In the genomic region with DNA sequence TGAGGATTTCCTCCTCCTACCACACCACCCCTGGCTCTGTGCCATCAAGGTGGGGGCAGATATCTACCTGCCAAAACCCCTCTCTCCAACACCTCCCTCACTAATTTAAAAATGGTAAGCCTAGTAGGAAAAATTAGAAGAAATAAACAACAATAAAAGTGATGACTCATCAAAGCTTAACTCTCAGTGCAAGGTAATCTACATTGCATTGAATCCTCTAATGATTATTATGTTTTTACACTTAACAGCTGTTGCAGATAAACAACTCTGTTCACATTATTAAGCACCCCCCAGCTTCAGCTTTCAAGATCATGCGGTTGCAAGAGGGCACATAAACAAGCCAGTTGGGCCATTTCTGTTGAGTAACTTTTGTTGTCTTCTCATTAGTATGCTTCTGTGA, we compare ENCODE assay signal across 15 cellular contexts.
DNase-seq lines count a peak whose midpoint lies in the region; ATAC-seq, FAIRE-seq and TF ChIP-seq lines count a peak whose summit lies in the region.
"Had no signal": no experiment of that assay in that cellular context is flagged by ENCODE, and none has a peak within 500 bp of the region (broad histone marks: within the 10 kb centered on the region; RNA-seq: fewer than 3 reads in every experiment).

No MANE protein-coding gene starts in this region.

- no peaks in the 10 kb centered on the region for H3K4me1 Mint-ChIP-seq in naive thymus-derived CD8-positive, alpha-beta T cell
- H3K4me1 Mint-ChIP-seq: B cell had no signal

- no peak overlapping the region for H3K4me3 ChIP-seq in HepG2 (replicated peaks in 1 of 3; ENCODE audit: insufficient read depth in 1 of 3, low read depth in 2 of 3, low read length in 3 of 3)
- no peak overlapping the region for H3K4me3 ChIP-seq in right lobe of liver
- no peak overlapping the region for H3K4me3 ChIP-seq in K562
- no peak overlapping the region for H3K4me3 ChIP-seq in epithelial cell of proximal tubule (ENCODE audit: low read depth, low read length)
- H3K4me3 ChIP-seq: BLaER1 treated with 17β-estradiol and CSF1 and Interleukin-3, amounts not matched to agents 10 nM and 100 nM; HAP-1 had no signal

- TF ChIP-seq RAD21 in HepG2 (CRISPR knock-in tag; IDR thresholded peaks at IDR 0.05), result no peak
- TF ChIP-seq RAD21 in K562 (CRISPR knock-in tag; conservative IDR thresholded peaks at IDR 0.05 in 1 of 2, IDR thresholded peaks at IDR 0.05 in 1 of 2), result no peak

- H3K9me3 ChIP-seq in HepG2 (ENCODE audit: low read length), result no peaks in the 10 kb centered on the region
- no peaks in the 10 kb centered on the region for H3K9me3 ChIP-seq in right lobe of liver
- no peaks in the 10 kb centered on the region for H3K9me3 ChIP-seq in K562 (replicated peaks; ENCODE audit: control insufficient read depth, insufficient read depth, low read depth, low read length)
- H3K9me3 ChIP-seq: BLaER1 treated with 17β-estradiol and CSF1 and Interleukin-3, amounts not matched to agents 10 nM and 100 nM; HAP-1 had no signal

- WGBS in HepG2 (ENCODE audit: low lambda C conversion rate), result 0% methylated on average over 1 of the region's 1 CpG
- 91% methylated on average over 1 of the region's 1 CpG for WGBS in right lobe of liver (ENCODE audit: insufficient coverage, low coverage, low lambda C conversion rate, missing lambda C conversion rate)
- 38% methylated on average over 1 of the region's 1 CpG for WGBS in K562 (ENCODE audit: insufficient coverage, low coverage, missing lambda C conversion rate)

- H3K4me3 Mint-ChIP-seq in naive thymus-derived CD8-positive, alpha-beta T cell, result no peak overlapping the region
- H3K4me3 Mint-ChIP-seq: B cell; CD8-positive, alpha-beta T cell had no signal

- TF ChIP-seq POLR2A in HepG2 (IDR thresholded peaks at IDR 0.05; ENCODE audit: insufficient read depth in 1 of 2, low read depth in 2 of 2, low read length in 2 of 2) (no peak), right lobe of liver (IDR thresholded peaks at IDR 0.05) (no peak), K562 (conservative IDR thresholded peaks at IDR 0.05) (no peak)

- H3K36me3 ChIP-seq in HepG2 (replicated peaks in 1 of 2; ENCODE audit: control insufficient read depth in 1 of 2, insufficient read depth in 2 of 2, low read length in 2 of 2), result no peaks in the 10 kb centered on the region
- no peaks in the 10 kb centered on the region for H3K36me3 ChIP-seq in right lobe of liver
- H3K36me3 ChIP-seq in K562 (ENCODE audit: control insufficient read depth, insufficient read depth, low read length), result no peaks in the 10 kb centered on the region
- H3K36me3 ChIP-seq: BLaER1 treated with 17β-estradiol and CSF1 and Interleukin-3, amounts not matched to agents 10 nM and 100 nM; HAP-1 had no signal

- H3K9me1 ChIP-seq in K562 (ENCODE audit: control insufficient read depth, insufficient read depth, low read length), result no peaks in the 10 kb centered on the region

- DNase-seq in HepG2 (ENCODE audit: low spot score) (no peak), right lobe of liver (no peak), K562 (ENCODE audit: extremely low read depth in 1 of 4, low spot score in 3 of 4) (no peak), epithelial cell of proximal tubule (ENCODE audit: low read depth) (peak; percentile 4), foreskin melanocyte (no peak), NOMO-1 treated with DMSO at 0.1 percent for 48 hours (lab: John Stamatoyannopoulos, UW; ENCODE audit: unreplicated experiment) (no peak)
- no peak for DNase-seq in naive thymus-derived CD8-positive, alpha-beta T cell
- DNase-seq: 8988T; Calu3; CD8-positive, alpha-beta T cell; DMS79 treated with DMSO at 0.1 percent for 48 hours; GF-D8 had no signal

- H2AFZ ChIP-seq in HepG2 (ENCODE audit: low read length) (no peak overlapping the region), K562 (ENCODE audit: low read depth, low read length) (no peak overlapping the region)

- FAIRE-seq in HepG2 (lab: Jason Lieb, UNC), result no peak
- FAIRE-seq in K562 (lab: Jason Lieb, UNC), result no peak

- no peak overlapping the region for H3K27ac Mint-ChIP-seq in naive thymus-derived CD8-positive, alpha-beta T cell
- H3K27ac Mint-ChIP-seq: B cell; CD8-positive, alpha-beta T cell had no signal

- ATAC-seq in HepG2, result no peak
- ATAC-seq in right lobe of liver, result no peak
- ATAC-seq in K562, result no peak
- no peak for ATAC-seq in naive thymus-derived CD8-positive, alpha-beta T cell
- ATAC-seq: CD8-positive, alpha-beta T cell had no signal

- H3K4me1 ChIP-seq in HepG2 (ENCODE audit: insufficient read depth, low read length), result no peaks in the 10 kb centered on the region
- H3K4me1 ChIP-seq in right lobe of liver, result no peaks in the 10 kb centered on the region
- H3K4me1 ChIP-seq in K562 (replicated peaks in 1 of 2; ENCODE audit: control insufficient read depth in 2 of 2, insufficient read depth in 2 of 2, low read length in 2 of 2), result peaks cover 2 to 23% of the 10 kb centered on the region in 2 experiments; a peak in 3 of 5 replicates
- H3K4me1 ChIP-seq: BLaER1 treated with 17β-estradiol and CSF1 and Interleukin-3, amounts not matched to agents 10 nM and 100 nM; HAP-1 had no signal

- TF ChIP-seq EP300 in HepG2 (IDR thresholded peaks at IDR 0.05; ENCODE audit: low read depth in 2 of 2, low read length in 2 of 2) (no peak), HepG2 (CRISPR knock-in tag; IDR thresholded peaks at IDR 0.05; ENCODE audit: borderline replicate concordance) (no peak), K562 (IDR thresholded peaks at IDR 0.05; ENCODE audit: low read length) (no peak)

- TF ChIP-seq CTCF in HepG2 (CRISPR knock-in tag; IDR thresholded peaks at IDR 0.05) (no peak), right lobe of liver (IDR thresholded peaks at IDR 0.05) (no peak), K562 (IDR thresholded peaks at IDR 0.05 in 2 of 3, conservative IDR thresholded peaks at IDR 0.05 in 1 of 3; ENCODE audit: insufficient read depth in 2 of 3, low read depth in 1 of 3, low read length in 3 of 3) (no peak), epithelial cell of proximal tubule (conservative IDR thresholded peaks at IDR 0.05; ENCODE audit: low read depth, low read length) (no peak)

- CTCF ChIA-PET in HepG2 (lab: Yijun Ruan, JAX; ENCODE audit: low intra/inter-chr PET ratio, low total read pairs) (no interaction called here), K562 (lab: Yijun Ruan, JAX; ENCODE audit: low intra/inter-chr PET ratio) (no interaction called here)

- H3K27ac ChIP-seq in HepG2 (ENCODE audit: extremely low read length, insufficient read depth, low read length) (no peak overlapping the region), right lobe of liver (no peak overlapping the region), K562 (ENCODE audit: extremely low read depth, low read depth, low read length) (no peak overlapping the region)
- H3K27ac ChIP-seq: BLaER1 treated with 17β-estradiol and CSF1 and Interleukin-3, amounts not matched to agents 10 nM and 100 nM had no signal

- no peak overlapping the region for H3K9ac ChIP-seq in HepG2 (ENCODE audit: insufficient read depth, low read depth, low read length)
- H3K9ac ChIP-seq in K562 (ENCODE audit: insufficient read depth in 1 of 2, low read depth in 2 of 2, low read length in 2 of 2), result no peak overlapping the region
- H3K9ac ChIP-seq: BLaER1 treated with 17β-estradiol and CSF1 and Interleukin-3, amounts not matched to agents 10 nM and 100 nM had no signal

- in situ Hi-C loops in HepG2 (cut with HindIII; ENCODE audit: extremely low pct_ligation_motif_present, low pct_unique_long_range_greater_than_20kb), result no loop called here
- in situ Hi-C loops in K562 (cut with MboI), result no loop called here

- POLR2A ChIA-PET in HepG2 (lab: Yijun Ruan, JAX), result no interaction called here
- POLR2A ChIA-PET in K562 (lab: Yijun Ruan, JAX), result interaction anchor here (1.0 to 1.2 kb wide), 2 partner anchors 20 to 87 kb away, joined by 3 read pairs; no protein-coding TSS in a partner anchor
- POLR2A ChIA-PET in naive thymus-derived CD8-positive, alpha-beta T cell (lab: Charles Lee), result no interaction called here

- H3K27me3 Mint-ChIP-seq in naive thymus-derived CD8-positive, alpha-beta T cell, result peaks cover 0 to 5% (median 2%) of the 10 kb centered on the region in 5 donors

- H3K4me2 ChIP-seq in HepG2 (ENCODE audit: low read depth, low read length) (no peak overlapping the region), K562 (ENCODE audit: insufficient read depth, low read length) (no peak overlapping the region)
- H3K4me2 ChIP-seq: BLaER1 treated with 17β-estradiol and CSF1 and Interleukin-3, amounts not matched to agents 10 nM and 100 nM had no signal

- no peaks in the 10 kb centered on the region for H3K79me2 ChIP-seq in HepG2 (ENCODE audit: insufficient read depth, low read length)
- H3K79me2 ChIP-seq in K562 (ENCODE audit: control insufficient read depth, insufficient read depth, low read length), result no peaks in the 10 kb centered on the region

- no peaks in the 10 kb centered on the region for H4K20me1 ChIP-seq in HepG2 (ENCODE audit: insufficient read depth, low read length)
- no peaks in the 10 kb centered on the region for H4K20me1 ChIP-seq in K562 (replicated peaks; ENCODE audit: control insufficient read depth, insufficient read depth, low read length)
- H4K20me1 ChIP-seq: BLaER1 treated with 17β-estradiol and CSF1 and Interleukin-3, amounts not matched to agents 10 nM and 100 nM had no signal

- intact Hi-C loops in HepG2 (cut with micrococcal nuclease; ENCODE audit: unreplicated experiment), result loop anchor here (2.0 kb wide), 1 partner anchor 286 kb away; no protein-coding TSS in a partner anchor
- intact Hi-C loops in right lobe of liver (cut with DNase I), result no loop called here
- intact Hi-C loops in K562 (cut with micrococcal nuclease), result no loop called here

- no peaks in the 10 kb centered on the region for H3K27me3 ChIP-seq in HepG2 (ENCODE audit: control insufficient read depth in 1 of 2, insufficient read depth in 2 of 2, low read length in 2 of 2)
- no peaks in the 10 kb centered on the region for H3K27me3 ChIP-seq in right lobe of liver
- H3K27me3 ChIP-seq in K562 (ENCODE audit: control insufficient read depth in 2 of 2, insufficient read depth in 2 of 2, low read length in 2 of 2), result no peaks in the 10 kb centered on the region
- H3K27me3 ChIP-seq: BLaER1 treated with 17β-estradiol and CSF1 and Interleukin-3, amounts not matched to agents 10 nM and 100 nM had no signal

- peaks cover 0 to 16% (median 1%) of the 10 kb centered on the region in 9 donors for H3K9me3 Mint-ChIP-seq in naive thymus-derived CD8-positive, alpha-beta T cell
- H3K9me3 Mint-ChIP-seq: CD8-positive, alpha-beta T cell had no signal

- BruUV-seq in HepG2 (replicated peaks; lab: Mats Ljungman, UMichigan) (no TSS peak), K562 (replicated peaks; lab: Mats Ljungman, UMichigan) (no TSS peak)

- H3K36me3 Mint-ChIP-seq in naive thymus-derived CD8-positive, alpha-beta T cell, result no peaks in the 10 kb centered on the region
- H3K36me3 Mint-ChIP-seq: CD8-positive, alpha-beta T cell had no signal

TF ChIP-seq in HepG2, 621 proteins besides CTCF, POLR2A, EP300 and RAD21 (continues in another document):
- TF ChIP-seq ZMYM3 (CRISPR knock-in tag; IDR thresholded peaks at IDR 0.05) (no peak), ZNF552 (CRISPR knock-in tag; IDR thresholded peaks at IDR 0.05; ENCODE audit: borderline replicate concordance) (no peak)

TF ChIP-seq in K562, 482 proteins besides CTCF, POLR2A, EP300 and RAD21 (continues in another document):
- peak; percentile 45; the same call in 1 of the 2 replicates for TF ChIP-seq NFIC (IDR thresholded peaks at IDR 0.05)
- TF ChIP-seq ETV5 (CRISPR knock-in tag; IDR thresholded peaks at IDR 0.05; ENCODE audit: low read depth), result no peak
- 0 out of 2 replicates have a peak, but pooled peaks have one; percentile 2 for TF ChIP-seq NFE2 (IDR thresholded peaks at IDR 0.05; ENCODE audit: low read depth)
